In genomic region chr12:121800694-121801600, GRCh38 we compare ENCODE assay signal across 8 cellular contexts. TPM values are rescaled to one million over a fixed set of nuclear protein-coding genes. Genes with fewer than 3 reads are reported as not detected.
A peak's percentile ranks its signal among the peaks of the same experiment; 100 is the strongest.
DNase-seq lines count a peak whose midpoint lies in the region; ATAC-seq, FAIRE-seq and TF ChIP-seq lines count a peak whose summit lies in the region.

No MANE protein-coding gene starts in this region.

- WGBS in K562 (ENCODE audit: insufficient coverage, low coverage, missing lambda C conversion rate), result under 1% methylated on average over 54 of the region's 86 CpGs

- POLR2A ChIA-PET in K562 (lab: Yijun Ruan, JAX), result interaction anchor here (0.6 to 4.4 kb wide), 21 partner anchors 10 to 1600 kb away, joined by 3 to 77 read pairs (median 4); partner anchors contain the start of genes PSMD9, RNU4-2 and RPLP0

- no peaks in the 10 kb centered on the region for H3K9me2 ChIP-seq in Karpas-422 (replicated peaks; ENCODE audit: insufficient read depth, low read length)

- H3K9ac ChIP-seq in Karpas-422 (ENCODE audit: low read length) (peak overlapping the region; percentile 82), K562 (ENCODE audit: insufficient read depth in 1 of 2, low read depth in 2 of 2, low read length in 2 of 2) (peak overlapping the region; percentile 99 to 100), rectal smooth muscle tissue (ENCODE audit: low read length) (peak overlapping the region; percentile 97)

- H4K20me1 ChIP-seq in Karpas-422 (ENCODE audit: insufficient read depth, low read depth, low read length), result peaks cover 6% of the 10 kb centered on the region; the same call in 1 of the 2 replicates
- H4K20me1 ChIP-seq in K562 (replicated peaks; ENCODE audit: control insufficient read depth, insufficient read depth, low read length), result no peaks in the 10 kb centered on the region

- peak; percentile 74 for TF ChIP-seq POLR2A in K562 (conservative IDR thresholded peaks at IDR 0.05)

- no peak for TF ChIP-seq CTCF in K562 (IDR thresholded peaks at IDR 0.05 in 2 of 3, conservative IDR thresholded peaks at IDR 0.05 in 1 of 3; ENCODE audit: insufficient read depth in 2 of 3, low read depth in 1 of 3, low read length in 3 of 3)

- no peaks in the 10 kb centered on the region for H3K79me2 ChIP-seq in Karpas-422 (ENCODE audit: low read length)
- peaks cover 85% of the 10 kb centered on the region for H3K79me2 ChIP-seq in K562 (ENCODE audit: control insufficient read depth, insufficient read depth, low read length)

- no peaks in the 10 kb centered on the region for H3K36me3 ChIP-seq in Karpas-422 (ENCODE audit: insufficient read depth, low read length)
- peaks cover 28% of the 10 kb centered on the region for H3K36me3 ChIP-seq in K562 (ENCODE audit: control insufficient read depth, insufficient read depth, low read length)
- no peaks in the 10 kb centered on the region for H3K36me3 ChIP-seq in rectal smooth muscle tissue (ENCODE audit: control insufficient read depth, insufficient read depth, low read length)

- H3K9me3 ChIP-seq in Karpas-422 (ENCODE audit: low read length) (no peaks in the 10 kb centered on the region), K562 (replicated peaks; ENCODE audit: control insufficient read depth, insufficient read depth, low read depth, low read length) (no peaks in the 10 kb centered on the region)

- in situ Hi-C loops in K562 (cut with MboI), result no loop called here

- BruUV-seq in K562 (replicated peaks; lab: Mats Ljungman, UMichigan), result TSS peak; percentile 29

- TF ChIP-seq RAD21 in K562 (CRISPR knock-in tag; conservative IDR thresholded peaks at IDR 0.05 in 1 of 2, IDR thresholded peaks at IDR 0.05 in 1 of 2), result no peak

- intact Hi-C loops in K562 (cut with micrococcal nuclease), result no loop called here

- DNase-seq in GDM1 (lab: John Stamatoyannopoulos, UW) (peak; percentile 55), Karpas-422 (peak; percentile 85), T-helper 9 cell (peak; percentile 60), K562 (ENCODE audit: extremely low read depth in 1 of 4, low spot score in 3 of 4) (peak; percentile 61 to 83 (median 62)), hippocampal formation (lab: John Stamatoyannopoulos, UW) (peak; percentile 56 to 74), amniotic stem cell (lab: John Stamatoyannopoulos, UW) (no peak)

- peak overlapping the region; percentile 90 for H3K4me2 ChIP-seq in Karpas-422 (ENCODE audit: low read depth, low read length, poor library complexity, severe bottlenecking)
- H3K4me2 ChIP-seq in K562 (ENCODE audit: insufficient read depth, low read length), result peak overlapping the region; percentile 82

- no peaks in the 10 kb centered on the region for H3K9me1 ChIP-seq in K562 (ENCODE audit: control insufficient read depth, insufficient read depth, low read length)

- H3K4me1 ChIP-seq in Karpas-422 (ENCODE audit: low read length) (peaks cover 62% of the 10 kb centered on the region), K562 (replicated peaks in 1 of 2; ENCODE audit: control insufficient read depth in 2 of 2, insufficient read depth in 2 of 2, low read length in 2 of 2) (peaks cover 30 to 67% of the 10 kb centered on the region in 2 experiments; a peak in 4 of 5 replicates), rectal smooth muscle tissue (ENCODE audit: control insufficient read depth, insufficient read depth, low read length) (peaks cover 34% of the 10 kb centered on the region)

- no peak overlapping the region; the same call in 1 of the 2 replicates for H2AFZ ChIP-seq in Karpas-422 (ENCODE audit: low read length)
- no peak overlapping the region for H2AFZ ChIP-seq in K562 (ENCODE audit: low read depth, low read length)

- peak overlapping the region; percentile 95 for H3K27ac ChIP-seq in Karpas-422 (ENCODE audit: low read length)
- peak overlapping the region; percentile 99 for H3K27ac ChIP-seq in K562 (ENCODE audit: extremely low read depth, low read depth, low read length)
- H3K27ac ChIP-seq in rectal smooth muscle tissue (ENCODE audit: low read depth, low read length), result peak overlapping the region; percentile 98

- ATAC-seq in K562, result 0 out of 3 replicates have a peak, but pooled peaks have one; percentile 1
- ATAC-seq in HG02852 (IDR thresholded peaks at IDR 0.05; ENCODE audit: unreplicated experiment), result no peak

- TF ChIP-seq EP300 in K562 (IDR thresholded peaks at IDR 0.05; ENCODE audit: low read length), result no peak

- FAIRE-seq in K562 (lab: Jason Lieb, UNC), result no peak

- CTCF ChIA-PET in K562 (lab: Yijun Ruan, JAX; ENCODE audit: low intra/inter-chr PET ratio), result no interaction called here

- peak overlapping the region; percentile 68 for H3K4me3 ChIP-seq in Karpas-422 (ENCODE audit: low read length)
- H3K4me3 ChIP-seq in K562, result peak overlapping the region; percentile 80
- H3K4me3 ChIP-seq in rectal smooth muscle tissue (ENCODE audit: low read length), result peak overlapping the region; percentile 92

- H3K27me3 ChIP-seq in Karpas-422 (ENCODE audit: low read length), result no peaks in the 10 kb centered on the region; the same call in 1 of the 2 replicates
- no peaks in the 10 kb centered on the region for H3K27me3 ChIP-seq in K562 (ENCODE audit: control insufficient read depth in 2 of 2, insufficient read depth in 2 of 2, low read length in 2 of 2)
- no peaks in the 10 kb centered on the region for H3K27me3 ChIP-seq in rectal smooth muscle tissue (ENCODE audit: control insufficient read depth, insufficient read depth, low read length)

TF ChIP-seq in K562, 482 proteins besides CTCF, POLR2A, EP300 and RAD21 (continues in another document):
- TF ChIP-seq POLR2AphosphoS5 (IDR thresholded peaks at IDR 0.05; ENCODE audit: control insufficient read depth, insufficient read depth, low read depth, low read length), result peak; percentile 80

RNA-seq across cellular contexts. Expression of gene SETD1B, which starts 2.9 kb away (rescaled TPM):
- 2.1 and 2.3 TPM in 2 replicates for total RNA-seq in Karpas-422 (2014; rRNA removed; shearing (Covaris generic); ENCODE audit: low replicate concordance)
- 15.2 and 26.5 TPM in 2 replicates for total RNA-seq in K562 (2011; cell fraction: chromatin; rRNA removed; ENCODE audit: low replicate concordance)
- total RNA-seq in K562 (2011; cell fraction: nucleolus; rRNA removed), result 12.8 and 13.4 TPM in 2 replicates
- total RNA-seq in K562 (2011; cell fraction: nucleoplasm; rRNA removed), result 10.8 and 11.7 TPM in 2 replicates
- 2.9 and 4.7 TPM in 2 replicates for total RNA-seq in K562 (2014; rRNA removed)
- 0.99 and 1.4 TPM in 2 replicates for total RNA-seq in K562 (2014; rRNA removed; fragmentation: Illumina TruSeq; extraction: Trizol)
- 2.1 and 3.1 TPM in 2 replicates for total RNA-seq in K562 (2015; rRNA removed; fragmentation: Illumina TruSeq; extraction: Trizol)
- total RNA-seq in K562 (2021), result 23.6 and 26.6 TPM in 2 replicates
- 0.77 and 1.1 TPM in 2 replicates for polyA plus RNA-seq in K562 (2011; rRNA removed)
- polyA plus RNA-seq in K562 (2011; cell fraction: cytosol; rRNA removed), result 0.75 and 1.0 TPM in 2 replicates
- 4.0 and 7.0 TPM in 2 replicates for polyA plus RNA-seq in K562 (2011; cell fraction: nucleus; rRNA removed)
- 8.4 and 8.6 TPM in 2 replicates for polyA plus RNA-seq in K562 (2012)
- 6.1 and 10.6 TPM in 2 replicates for polyA plus RNA-seq in K562 (2014; fragmentation: Illumina TruSeq; extraction: Trizol)
- 1 to 10 TPM in 1 of 2 experiments, under 1 TPM in 1; 0.48 to 2.3 TPM for polyA plus RNA-seq in K562 (2014; fragmentation: Nextera tagmentation; extraction: Ambion mirVana)
- polyA plus RNA-seq in K562 (2014; rRNA removed), result 6.9 and 7.1 TPM in 2 replicates
- polyA minus RNA-seq in K562 (2011; rRNA and poly(A)+ RNA removed), result 1.2 and 1.3 TPM in 2 replicates
- polyA minus RNA-seq in K562 (2011; cell fraction: cytosol; rRNA and poly(A)+ RNA removed), result 5.6 and 7.3 TPM in 2 replicates
- polyA minus RNA-seq in K562 (2011; cell fraction: nucleus; rRNA and poly(A)+ RNA removed), result 2.8 and 3.1 TPM in 2 replicates

RNA-seq across cellular contexts. Expression of gene RHOF, which starts 7.5 kb away (rescaled TPM):
- total RNA-seq in Karpas-422 (2014; rRNA removed; shearing (Covaris generic); ENCODE audit: low replicate concordance), result 7.2 and 17.5 TPM in 2 replicates
- total RNA-seq in K562 (2011; cell fraction: chromatin; rRNA removed; ENCODE audit: low replicate concordance), result 78.6 and 99.1 TPM in 2 replicates
- 34.0 and 38.0 TPM in 2 replicates for total RNA-seq in K562 (2011; cell fraction: nucleolus; rRNA removed)
- total RNA-seq in K562 (2011; cell fraction: nucleoplasm; rRNA removed), result 43.6 and 46.6 TPM in 2 replicates
- 3.5 and 3.9 TPM in 2 replicates for total RNA-seq in K562 (2014; rRNA removed)
- 3.1 and 3.9 TPM in 2 replicates for total RNA-seq in K562 (2014; rRNA removed; fragmentation: Illumina TruSeq; extraction: Trizol)
- 4.3 and 4.8 TPM in 2 replicates for total RNA-seq in K562 (2015; rRNA removed; fragmentation: Illumina TruSeq; extraction: Trizol)
- 10.1 and 10.4 TPM in 2 replicates for total RNA-seq in K562 (2021)
- 4.0 and 6.3 TPM in 2 replicates for polyA plus RNA-seq in K562 (2011; rRNA removed)
- 1.2 and 2.6 TPM in 2 replicates for polyA plus RNA-seq in K562 (2011; cell fraction: cytosol; rRNA removed)
- polyA plus RNA-seq in K562 (2011; cell fraction: nucleus; rRNA removed), result 21.6 and 23.6 TPM in 2 replicates
- 3.9 and 4.4 TPM in 2 replicates for polyA plus RNA-seq in K562 (2012)
- polyA plus RNA-seq in K562 (2014; fragmentation: Illumina TruSeq; extraction: Trizol), result 4.3 and 5.4 TPM in 2 replicates
- under 1 TPM; 0.13 to 0.45 TPM for polyA plus RNA-seq in K562 (2014; fragmentation: Nextera tagmentation; extraction: Ambion mirVana)
- polyA plus RNA-seq in K562 (2014; rRNA removed), result 8.8 and 9.5 TPM in 2 replicates
- polyA minus RNA-seq in K562 (2011; rRNA and poly(A)+ RNA removed), result 3.8 and 8.5 TPM in 2 replicates
- 2.6 and 4.0 TPM in 2 replicates for polyA minus RNA-seq in K562 (2011; cell fraction: cytosol; rRNA and poly(A)+ RNA removed)
- 19.9 and 31.2 TPM in 2 replicates for polyA minus RNA-seq in K562 (2011; cell fraction: nucleus; rRNA and poly(A)+ RNA removed)

RNA-seq across cellular contexts. Expression of gene HPD, which starts 57.7 kb away (rescaled TPM):
- total RNA-seq in Karpas-422 (2014; rRNA removed; shearing (Covaris generic); ENCODE audit: low replicate concordance), result not detected in 2 replicates
- 0.53 TPM in 1 of 2 replicates, not detected in the other for total RNA-seq in K562 (2011; cell fraction: chromatin; rRNA removed; ENCODE audit: low replicate concordance)
- 0.33 TPM in 1 of 2 replicates, not detected in the other for total RNA-seq in K562 (2011; cell fraction: nucleolus; rRNA removed)
- total RNA-seq in K562 (2011; cell fraction: nucleoplasm; rRNA removed), result not detected in 2 replicates
- total RNA-seq in K562 (2014; rRNA removed) (0.23 TPM in 1 of 2 replicates, not detected in the other), K562 (2014; rRNA removed; fragmentation: Illumina TruSeq; extraction: Trizol) (not detected in 2 replicates), K562 (2015; rRNA removed; fragmentation: Illumina TruSeq; extraction: Trizol) (not detected in 2 replicates), K562 (2021) (0.29 TPM in 2 replicates)
- polyA plus RNA-seq in K562 (2011; rRNA removed) (0.06 TPM in 1 of 2 replicates, not detected in the other), K562 (2014; fragmentation: Illumina TruSeq; extraction: Trizol) (not detected in 2 replicates), K562 (2014; fragmentation: Nextera tagmentation; extraction: Ambion mirVana) (under 1 TPM; 0.07 TPM), K562 (2014; rRNA removed) (0.09 TPM in 1 of 2 replicates, not detected in the other)
- 0.04 and 0.18 TPM in 2 replicates for polyA plus RNA-seq in K562 (2011; cell fraction: cytosol; rRNA removed)
- not detected in 2 replicates for polyA plus RNA-seq in K562 (2011; cell fraction: nucleus; rRNA removed)
- 0.08 and 0.36 TPM in 2 replicates for polyA plus RNA-seq in K562 (2012)
- polyA minus RNA-seq in K562 (2011; rRNA and poly(A)+ RNA removed), result 0.53 TPM in 1 of 2 replicates, not detected in the other
- not detected in 2 replicates for polyA minus RNA-seq in K562 (2011; cell fraction: cytosol; rRNA and poly(A)+ RNA removed)
- polyA minus RNA-seq in K562 (2011; cell fraction: nucleus; rRNA and poly(A)+ RNA removed), result not detected in 2 replicates
